In genomic region chr17:75876190-75876937, GRCh38 we compare ENCODE assay signal across 1 cellular context.
TF ChIP-seq lines count a peak whose summit lies in the region.

No MANE protein-coding gene starts in this region.

TF ChIP-seq in HepG2, 621 proteins besides CTCF, POLR2A, EP300 and RAD21 (continued from another document and continues in another):
- peak; percentile 99 for TF ChIP-seq ZNF318 (CRISPR knock-in tag; IDR thresholded peaks at IDR 0.05)
- TF ChIP-seq ZNF256 (CRISPR knock-in tag; conservative IDR thresholded peaks at IDR 0.05), result no peak; the same call in 1 of the 2 replicates
- peak; percentile 89 for TF ChIP-seq CBX5 (CRISPR knock-in tag; IDR thresholded peaks at IDR 0.05; ENCODE audit: borderline replicate concordance)
- TF ChIP-seq AHDC1 (CRISPR knock-in tag; IDR thresholded peaks at IDR 0.05; ENCODE audit: borderline replicate concordance), result no peak
- peak; percentile 92 for TF ChIP-seq FOXK2 (IDR thresholded peaks at IDR 0.05)
- TF ChIP-seq TFAP4 (IDR thresholded peaks at IDR 0.05; ENCODE audit: borderline replicate concordance, low read depth), result peak; percentile 77
- peak; percentile 75; the same call in 1 of the 2 replicates for TF ChIP-seq IRX3 (CRISPR knock-in tag; IDR thresholded peaks at IDR 0.05; ENCODE audit: borderline replicate concordance, low read depth)
- TF ChIP-seq CREB1 (IDR thresholded peaks at IDR 0.05), result 0 out of 2 replicates have a peak, but pooled peaks have one; percentile 2
- no peak for TF ChIP-seq CREB1 (CRISPR knock-in tag; IDR thresholded peaks at IDR 0.05)
- TF ChIP-seq RCOR2 (CRISPR knock-in tag; IDR thresholded peaks at IDR 0.05), result no peak; the same call in 1 of the 2 replicates
- 0 out of 2 replicates have a peak, but pooled peaks have one; percentile 17 for TF ChIP-seq SMC3 (IDR thresholded peaks at IDR 0.05; ENCODE audit: low read length)
- TF ChIP-seq SMAD1 (CRISPR knock-in tag; IDR thresholded peaks at IDR 0.05; ENCODE audit: borderline replicate concordance, low read depth), result peak; percentile 76; the same call in 1 of the 2 replicates
- TF ChIP-seq GATAD2A (CRISPR knock-in tag; IDR thresholded peaks at IDR 0.05), result peak; percentile 96
- no peak for TF ChIP-seq PLSCR1 (CRISPR knock-in tag; IDR thresholded peaks at IDR 0.05; ENCODE audit: borderline replicate concordance)
- no peak for TF ChIP-seq CENPX (CRISPR knock-in tag; IDR thresholded peaks at IDR 0.05)
- TF ChIP-seq POLR2AphosphoS5 (IDR thresholded peaks at IDR 0.05; ENCODE audit: low read depth, low read length), result peak; percentile 98
- TF ChIP-seq ZMYM2 (CRISPR knock-in tag; IDR thresholded peaks at IDR 0.05), result peak; percentile 91
- peak; percentile 98 for TF ChIP-seq ZNF224 (CRISPR knock-in tag; IDR thresholded peaks at IDR 0.05)
- TF ChIP-seq PRDM15 (CRISPR knock-in tag; IDR thresholded peaks at IDR 0.05), result no peak; the same call in 1 of the 2 replicates
- TF ChIP-seq HCFC1 (IDR thresholded peaks at IDR 0.05; ENCODE audit: low read depth, low read length), result no peak
- peak; percentile 94 for TF ChIP-seq BHLHE40 (IDR thresholded peaks at IDR 0.05; ENCODE audit: low read length)
- peak; percentile 88; the same call in 1 of the 2 replicates for TF ChIP-seq SNAI1 (CRISPR knock-in tag; IDR thresholded peaks at IDR 0.05; ENCODE audit: borderline replicate concordance)
- TF ChIP-seq HMG20B (CRISPR knock-in tag; conservative IDR thresholded peaks at IDR 0.05), result no peak; the same call in 1 of the 2 replicates
- peak; percentile 85; the same call in 1 of the 2 replicates for TF ChIP-seq TRAFD1 (CRISPR knock-in tag; IDR thresholded peaks at IDR 0.05; ENCODE audit: borderline replicate concordance)
- TF ChIP-seq ZNF264 (CRISPR knock-in tag; IDR thresholded peaks at IDR 0.05), result no peak; the same call in 1 of the 2 replicates
- no peak for TF ChIP-seq CC2D1A (CRISPR knock-in tag; IDR thresholded peaks at IDR 0.05)
- no peak; the same call in 1 of the 2 replicates for TF ChIP-seq AFF4 (CRISPR knock-in tag; IDR thresholded peaks at IDR 0.05)
- TF ChIP-seq FOXO1 (CRISPR knock-in tag; IDR thresholded peaks at IDR 0.05), result peak; percentile 96
- no peak; the same call in 1 of the 2 replicates for TF ChIP-seq MEIS2 (CRISPR knock-in tag; IDR thresholded peaks at IDR 0.05)
- TF ChIP-seq MTA3 (CRISPR knock-in tag; IDR thresholded peaks at IDR 0.05), result no peak
- TF ChIP-seq NFYB (CRISPR knock-in tag; IDR thresholded peaks at IDR 0.05), result no peak
